In the genomic region with DNA sequence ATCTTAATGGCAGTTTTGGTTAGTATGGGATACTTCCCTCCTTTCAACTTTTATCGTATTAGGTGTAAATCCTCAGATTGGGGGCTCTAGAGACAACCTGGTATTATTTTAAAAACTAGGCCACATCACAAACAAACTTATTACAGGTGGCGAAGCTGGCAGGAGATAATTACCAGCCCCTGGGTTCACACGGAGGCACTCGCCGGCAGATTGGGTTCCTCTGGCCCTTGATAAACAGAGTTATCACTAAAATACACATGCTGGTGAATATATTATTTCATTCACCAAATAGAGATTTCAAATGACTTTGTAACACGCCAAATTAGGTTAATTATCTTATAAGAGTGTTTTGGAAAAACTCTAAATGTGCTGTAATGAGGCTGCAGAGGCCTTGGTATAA, we compare ENCODE assay signal across 20 cellular contexts.
"Had no signal": no experiment of that assay in that cellular context is flagged by ENCODE, and none has a peak within 500 bp of the region (broad histone marks: within the 10 kb centered on the region; RNA-seq: fewer than 3 reads in every experiment).

No MANE protein-coding gene starts in this region.

- H3K4me3 ChIP-seq: cardiac muscle cell had no signal

- H3K27me3 ChIP-seq: brain microvascular endothelial cell, cardiac muscle cell had no signal

- DNase-seq: activated CD4-positive, alpha-beta T cell treated with anti-CD3 and anti-CD28 coated beads for 4 hours; activated CD8-positive, alpha-beta memory T cell treated with anti-CD3 and anti-CD28 coated beads, Interleukin-2, amount 50 U/mL, for 4 hours; activated CD8-positive, alpha-beta T cell treated with anti-CD3 and anti-CD28 coated beads for 36 hours; activated gamma-delta T cell treated with Interleukin-2 at 50 U/mL for 16 hours; activated naive CD4-positive, alpha-beta T cell treated with anti-CD3 and anti-CD28 coated beads, Interleukin-2, amount 10 ng/mL, durations not matched to agents 7 days and 5 days; activated naive CD8-positive, alpha-beta T cell treated with anti-CD3 and anti-CD28 coated beads for 36 hours; activated T-cell treated with anti-CD3 and anti-CD28 coated beads, Interleukin-2, amount 50 U/mL, for 72 hours; brain microvascular endothelial cell; cerebellar nuclear complex; Kasumi-1; KBM-7; NCI-H187; NCI-H510A treated with DMSO at 0.1 percent for 48 hours; NCI-H69; PC-3; SHP77 treated with DMSO at 0.1 percent for 48 hours had no signal

- H3K27ac ChIP-seq: brain microvascular endothelial cell, cardiac muscle cell had no signal

- H3K36me3 ChIP-seq: brain microvascular endothelial cell, cardiac muscle cell had no signal

- FAIRE-seq: colon, RCC 7860 had no signal

- ATAC-seq: activated CD4-positive, CD25-positive, alpha-beta regulatory T cell treated with anti-CD3 and anti-CD28 coated beads, Interleukin-2, amount 50 U/mL, for 24 hours; activated CD8-positive, alpha-beta T cell treated with anti-CD3 and anti-CD28 coated beads for 36 hours; activated T-cell treated with anti-CD3 and anti-CD28 coated beads, Interleukin-2, amount 50 U/mL, for 72 hours; PC-3 had no signal
